ENCODE assay signal across 10 cellular contexts in the genomic region with DNA sequence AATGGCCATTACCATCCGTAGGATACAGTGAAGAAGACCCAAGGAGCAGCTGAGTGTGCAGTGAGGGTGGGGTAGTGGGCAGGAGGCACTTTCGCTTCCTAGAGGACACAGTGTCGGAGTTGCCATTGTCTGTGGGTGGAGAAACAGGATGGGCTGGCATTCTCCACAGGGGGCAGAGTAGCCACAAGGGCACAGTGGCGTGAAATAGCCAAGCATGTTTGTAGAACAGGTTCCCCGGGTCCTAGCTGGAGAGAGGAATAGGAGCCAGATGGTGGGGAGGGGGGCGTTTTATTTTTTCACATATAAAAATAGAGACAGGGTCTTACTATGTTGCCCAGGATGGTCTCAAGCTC. TPM values are rescaled to one million over a fixed set of nuclear protein-coding genes. Genes with fewer than 3 reads are reported as not detected.
DNase-seq lines count a peak whose midpoint lies in the region; ATAC-seq and TF ChIP-seq lines count a peak whose summit lies in the region.
"Had no signal": no experiment of that assay in that cellular context is flagged by ENCODE, and none has a peak within 500 bp of the region (broad histone marks: within the 10 kb centered on the region; RNA-seq: fewer than 3 reads in every experiment).

No MANE protein-coding gene starts in this region.

- H3K27ac ChIP-seq in neural cell (ENCODE audit: low read length), result no peak overlapping the region

- H3K27me3 Mint-ChIP-seq in brain, result peaks cover 10% of the 10 kb centered on the region

- H2AFZ ChIP-seq in neural cell (ENCODE audit: low read depth, low read length), result no peak overlapping the region

- no peak for ATAC-seq in GM18511 (IDR thresholded peaks at IDR 0.05; ENCODE audit: unreplicated experiment)
- no peak for ATAC-seq in HG02759 (IDR thresholded peaks at IDR 0.05; ENCODE audit: unreplicated experiment)

- H3K9me3 Mint-ChIP-seq in brain, result no peaks in the 10 kb centered on the region

- H3K4me1 Mint-ChIP-seq in brain, result peaks cover 53% of the 10 kb centered on the region

- no peak for TF ChIP-seq EP300 in neural cell (conservative IDR thresholded peaks at IDR 0.05; ENCODE audit: poor library complexity, severe bottlenecking)

- H3F3A ChIP-seq in neural cell (ENCODE audit: insufficient read depth, low read length, poor library complexity, severe bottlenecking), result no peaks in the 10 kb centered on the region

- peak overlapping the region; percentile 0 for H3K4me3 ChIP-seq in AG10803 (ENCODE audit: low read length)
- peak overlapping the region; percentile 93 for H3K4me3 ChIP-seq in neural cell (ENCODE audit: low read length)

- no peak overlapping the region for H3K9ac ChIP-seq in neural cell (ENCODE audit: low read length)

- H4K20me1 ChIP-seq in neural cell (ENCODE audit: insufficient read depth), result no peaks in the 10 kb centered on the region

- DNase-seq in AG10803 (ENCODE audit: low read depth), result no peak
- DNase-seq in H4 (ENCODE audit: low spot score), result peak; percentile 52
- no peak for DNase-seq in cerebellar cortex (ENCODE audit: low spot score)
- no peak for DNase-seq in activated CD4-positive, alpha-beta T cell treated with anti-CD3 and anti-CD28 coated beads, Interleukin-2, amount 50 U/mL, for 48 hours
- DNase-seq: NCI-H1105 treated with DMSO at 0.1 percent for 48 hours, T-helper 1 cell had no signal

- H3K27ac Mint-ChIP-seq in brain, result peak overlapping the region in 4 of 5 experiments; percentile 34 to 83 (median 60)

- TF ChIP-seq RAD21 in neural cell (conservative IDR thresholded peaks at IDR 0.05), result no peak

- no peaks in the 10 kb centered on the region for H3K9me3 ChIP-seq in neural cell (ENCODE audit: low read length)

- peaks cover 33% of the 10 kb centered on the region for H3K79me2 ChIP-seq in neural cell (replicated peaks; ENCODE audit: insufficient read depth, low read length)

- no peak overlapping the region for H3K4me2 ChIP-seq in neural cell (ENCODE audit: low read length)

- H3K9me2 ChIP-seq in neural cell (ENCODE audit: insufficient read depth, low read length), result no peaks in the 10 kb centered on the region

- TF ChIP-seq CTCF in AG10803 (conservative IDR thresholded peaks at IDR 0.05; ENCODE audit: low read length) (no peak), brain (conservative IDR thresholded peaks at IDR 0.05) (no peak), neural cell (IDR thresholded peaks at IDR 0.05; ENCODE audit: poor library complexity, severe bottlenecking) (no peak)

- H3K4me3 Mint-ChIP-seq in brain, result peak overlapping the region in 4 of 5 experiments; percentile 94 to 97 (median 96)

- H3K36me3 ChIP-seq in neural cell (ENCODE audit: insufficient read depth, low read length), result no peaks in the 10 kb centered on the region

- peaks cover 19% of the 10 kb centered on the region for H3K36me3 Mint-ChIP-seq in brain

- no peaks in the 10 kb centered on the region for H3K27me3 ChIP-seq in neural cell (ENCODE audit: insufficient read depth, low read depth, low read length)

TF ChIP-seq in neural cell, 6 proteins besides CTCF, POLR2A, EP300 and RAD21:
- TF ChIP-seq TAF1 (IDR thresholded peaks at IDR 0.05; ENCODE audit: low read depth) (no peak), MXI1 (conservative IDR thresholded peaks at IDR 0.05; ENCODE audit: poor library complexity, severe bottlenecking) (no peak), POLR2AphosphoS5 (IDR thresholded peaks at IDR 0.05) (no peak), SMC3 (conservative IDR thresholded peaks at IDR 0.05; ENCODE audit: poor library complexity) (no peak), EZH2 (IDR thresholded peaks at IDR 0.05; ENCODE audit: borderline replicate concordance, insufficient read depth, low read length, poor library complexity, severe bottlenecking) (no peak)
- TF ChIP-seq, protein P1, sequence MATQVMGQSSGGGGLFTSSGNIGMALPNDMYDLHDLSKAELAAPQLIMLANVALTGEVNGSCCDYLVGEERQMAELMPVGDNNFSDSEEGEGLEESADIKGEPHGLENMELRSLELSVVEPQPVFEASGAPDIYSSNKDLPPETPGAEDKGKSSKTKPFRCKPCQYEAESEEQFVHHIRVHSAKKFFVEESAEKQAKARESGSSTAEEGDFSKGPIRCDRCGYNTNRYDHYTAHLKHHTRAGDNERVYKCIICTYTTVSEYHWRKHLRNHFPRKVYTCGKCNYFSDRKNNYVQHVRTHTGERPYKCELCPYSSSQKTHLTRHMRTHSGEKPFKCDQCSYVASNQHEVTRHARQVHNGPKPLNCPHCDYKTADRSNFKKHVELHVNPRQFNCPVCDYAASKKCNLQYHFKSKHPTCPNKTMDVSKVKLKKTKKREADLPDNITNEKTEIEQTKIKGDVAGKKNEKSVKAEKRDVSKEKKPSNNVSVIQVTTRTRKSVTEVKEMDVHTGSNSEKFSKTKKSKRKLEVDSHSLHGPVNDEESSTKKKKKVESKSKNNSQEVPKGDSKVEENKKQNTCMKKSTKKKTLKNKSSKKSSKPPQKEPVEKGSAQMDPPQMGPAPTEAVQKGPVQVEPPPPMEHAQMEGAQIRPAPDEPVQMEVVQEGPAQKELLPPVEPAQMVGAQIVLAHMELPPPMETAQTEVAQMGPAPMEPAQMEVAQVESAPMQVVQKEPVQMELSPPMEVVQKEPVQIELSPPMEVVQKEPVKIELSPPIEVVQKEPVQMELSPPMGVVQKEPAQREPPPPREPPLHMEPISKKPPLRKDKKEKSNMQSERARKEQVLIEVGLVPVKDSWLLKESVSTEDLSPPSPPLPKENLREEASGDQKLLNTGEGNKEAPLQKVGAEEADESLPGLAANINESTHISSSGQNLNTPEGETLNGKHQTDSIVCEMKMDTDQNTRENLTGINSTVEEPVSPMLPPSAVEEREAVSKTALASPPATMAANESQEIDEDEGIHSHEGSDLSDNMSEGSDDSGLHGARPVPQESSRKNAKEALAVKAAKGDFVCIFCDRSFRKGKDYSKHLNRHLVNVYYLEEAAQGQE (IDR thresholded peaks at IDR 0.05; ENCODE audit: borderline replicate concordance), result no peak

RNA-seq across cellular contexts. Expression of a gene that starts 3.5 kb away (rescaled TPM):
- 24.4 and 29.8 TPM in 2 replicates for total RNA-seq in H4 (2014; rRNA removed; shearing (Covaris generic))
- polyA plus RNA-seq in brain (ENCODE audit: insufficient read depth, low read depth, low replicate concordance) (5.2 TPM), neural cell (15.9 and 17.9 TPM in 2 replicates)
- polyA minus RNA-seq in neural cell, result 27.0 and 29.9 TPM in 2 replicates
